ENCODE assay signal across 8 cellular contexts in genomic region chr17:59853168-59853918, GRCh38. TPM values are rescaled to one million over a fixed set of nuclear protein-coding genes. Genes with fewer than 3 reads are reported as not detected.
DNase-seq lines count a peak whose midpoint lies in the region; ATAC-seq, FAIRE-seq and TF ChIP-seq lines count a peak whose summit lies in the region.

No MANE protein-coding gene starts in this region.

- no peak overlapping the region for H3K4me3 ChIP-seq in MG63
- no peak overlapping the region for H3K4me3 ChIP-seq in H1 (ENCODE audit: extremely low read depth in 1 of 4, insufficient read depth in 2 of 4, low read depth in 3 of 4, low read length in 4 of 4)
- H3K4me3 ChIP-seq in testis = no peak overlapping the region

- H2BK12ac ChIP-seq in H1 (ENCODE audit: low read depth, low read length) = no peak overlapping the region; the same call in 1 of the 2 replicates

- TF ChIP-seq RAD21 in H1 (IDR thresholded peaks at IDR 0.05 in 1 of 2, conservative IDR thresholded peaks at IDR 0.05 in 1 of 2; ENCODE audit: low read depth in 2 of 2, low read length in 2 of 2) = peak; percentile 45 to 62

- TF ChIP-seq CTCF in H1 (IDR thresholded peaks at IDR 0.05; ENCODE audit: control extremely low read depth in 1 of 3, insufficient read depth in 1 of 3, low read depth in 1 of 3, low read length in 3 of 3) (peak; percentile 60 to 75 (median 65)), nephron (IDR thresholded peaks at IDR 0.05; ENCODE audit: unreplicated experiment in 3 of 3) (peak in 2 of 3 experiments; percentile 22 to 42), testis (IDR thresholded peaks at IDR 0.05) (no peak)

- no peaks in the 10 kb centered on the region for H3K9me3 Mint-ChIP-seq in nephron

- peaks cover under 1% of the 10 kb centered on the region; the same call in 1 of the 2 replicates for H3K36me3 ChIP-seq in MG63
- H3K36me3 ChIP-seq in H1 (ENCODE audit: control insufficient read depth in 2 of 4, insufficient read depth in 4 of 4, low read length in 3 of 4) = no peaks in the 10 kb centered on the region
- H3K36me3 ChIP-seq in testis (ENCODE audit: low read depth, missing control alignments) = no peaks in the 10 kb centered on the region

- POLR2A ChIA-PET in H1 (lab: Charles Lee; ENCODE audit: partially characterized antibody) = interaction anchor here (0.6 to 1.3 kb wide), 2 partner anchors 23 to 38 kb away, joined by 3 read pairs; no protein-coding TSS in a partner anchor

- no peak overlapping the region for H2AK5ac ChIP-seq in H1 (ENCODE audit: low read depth, low read length)

- no peaks in the 10 kb centered on the region for H3K79me2 ChIP-seq in H1 (ENCODE audit: control insufficient read depth in 1 of 2, insufficient read depth in 2 of 2, low read length in 2 of 2)

- H3K9me3 ChIP-seq in MG63 (no peaks in the 10 kb centered on the region), H1 (ENCODE audit: insufficient read depth in 2 of 2, low read depth in 1 of 2, low read length in 1 of 2) (no peaks in the 10 kb centered on the region), testis (no peaks in the 10 kb centered on the region)

- no peak overlapping the region for H4K8ac ChIP-seq in H1 (ENCODE audit: extremely low read depth, insufficient read depth, low read length)

- H2BK20ac ChIP-seq in H1 (ENCODE audit: low read length) = no peak overlapping the region

- CTCF ChIA-PET in H1 (lab: Charles Lee; ENCODE audit: partially characterized antibody) = interaction anchor here (0.8 to 2.0 kb wide), 14 partner anchors 10 to 108 kb away, joined by 3 to 10 read pairs (median 3); no protein-coding TSS in a partner anchor

- H3K27me3 ChIP-seq in MG63 (no peaks in the 10 kb centered on the region), H1 (replicated peaks in 1 of 4; ENCODE audit: control insufficient read depth in 3 of 4, extremely low read depth in 1 of 4, insufficient read depth in 3 of 4, low read length in 3 of 4) (no peaks in the 10 kb centered on the region), testis (no peaks in the 10 kb centered on the region)

- no peaks in the 10 kb centered on the region for H3K36me3 Mint-ChIP-seq in nephron (ENCODE audit: low read depth)

- FAIRE-seq in H1 (lab: Jason Lieb, UNC) = no peak

- TF ChIP-seq POLR2A in H1 (IDR thresholded peaks at IDR 0.05; ENCODE audit: control extremely low read depth in 1 of 2, low read depth in 2 of 2, low read length in 2 of 2) = no peak
- TF ChIP-seq POLR2A in testis (IDR thresholded peaks at IDR 0.05) = no peak

- H3K27ac ChIP-seq in H1 (ENCODE audit: low read depth, low read length) (peak overlapping the region; percentile 0; the same call in 1 of the 2 replicates), testis (peak overlapping the region in 1 of 2 donors; percentile 38)

- no peak overlapping the region for H3K4ac ChIP-seq in H1 (replicated peaks; ENCODE audit: insufficient read length, low read depth, low read length)

- H3K4me1 Mint-ChIP-seq in nephron = peaks cover 46% of the 10 kb centered on the region

- no peak overlapping the region for H3K23ac ChIP-seq in H1 (ENCODE audit: insufficient read length)

- DNase-seq in MG63 (peak; percentile 91), H1 (ENCODE audit: low read depth in 1 of 2, low spot score in 2 of 2) (no peak), SK-N-DZ (ENCODE audit: low spot score) (no peak), testis (no peak), Kasumi-1 (lab: John Stamatoyannopoulos, UW) (no peak)
- peak; percentile 49 for DNase-seq in activated CD4-positive, alpha-beta T cell treated with anti-CD3 and anti-CD28 coated beads for 1 hour

- ATAC-seq in GM18861 (IDR thresholded peaks at IDR 0.05; ENCODE audit: unreplicated experiment) = peak; percentile 35

- no peaks in the 10 kb centered on the region for H4K20me1 ChIP-seq in H1 (replicated peaks in 1 of 2; ENCODE audit: control insufficient read depth in 1 of 2, insufficient read depth in 2 of 2, low read length in 2 of 2)

- peaks cover 0 to 7% (median 3%) of the 10 kb centered on the region in 4 experiments; a peak in 4 of 7 replicates for H3K4me1 ChIP-seq in H1 (replicated peaks in 1 of 4; ENCODE audit: control insufficient read depth in 3 of 4, insufficient read depth in 4 of 4, low read length in 3 of 4)
- peaks cover 26% of the 10 kb centered on the region for H3K4me1 ChIP-seq in testis

- H2AFZ ChIP-seq in H1 (ENCODE audit: low read length) = 0 out of 2 replicates have a peak overlapping the region, but pooled peaks have one; percentile 64

- no peak overlapping the region for H2BK15ac ChIP-seq in H1 (ENCODE audit: low read length)

- H3K27ac Mint-ChIP-seq in nephron = peak overlapping the region; percentile 90 to 97 (median 94)

- H3K18ac ChIP-seq in H1 (ENCODE audit: extremely low read depth, low read length) = no peak overlapping the region

- H3K56ac ChIP-seq in H1 (replicated peaks; ENCODE audit: insufficient read length, low read depth, low read length) = no peak overlapping the region

- H3K79me1 ChIP-seq in H1 (ENCODE audit: low read depth, low read length) = no peaks in the 10 kb centered on the region

- no peaks in the 10 kb centered on the region for H3K27me3 Mint-ChIP-seq in nephron (ENCODE audit: low read depth)

- 79% methylated on average over 14 of the region's 14 CpGs; no CpG with 5 or more reads in 1 of the 2 experiments for WGBS in H1 (ENCODE audit: extremely low coverage in 1 of 2, insufficient coverage in 1 of 2, insufficient read length in 1 of 2, insufficient replicate concordance in 2 of 2, low coverage in 1 of 2, low lambda C conversion rate in 2 of 2, missing lambda C conversion rate in 1 of 2), 2 experiments
- WGBS in testis, 2 donors = 61 to 73% methylated on average over 14 of the region's 14 CpGs

- intact Hi-C loops in testis (cut with DNase I; ENCODE audit: low total_unique reads) = no loop called here

- H4K5ac ChIP-seq in H1 (ENCODE audit: insufficient read length, low read depth, low read length) = no peak overlapping the region

- no peak for TF ChIP-seq EP300 in H1 (IDR thresholded peaks at IDR 0.05; ENCODE audit: borderline replicate concordance in 1 of 2, low read depth in 2 of 2, low read length in 2 of 2)

- no peaks in the 10 kb centered on the region for H3K23me2 ChIP-seq in H1 (ENCODE audit: low read depth, low read length)

- peak overlapping the region; percentile 35; the same call in 1 of the 2 replicates for H2BK5ac ChIP-seq in H1 (ENCODE audit: low read depth, low read length)

- no peak overlapping the region for H2BK120ac ChIP-seq in H1 (replicated peaks; ENCODE audit: low read depth, low read length)

- H4K91ac ChIP-seq in H1 (replicated peaks; ENCODE audit: insufficient read length, low read length) = no peak overlapping the region

- no peak overlapping the region for H3K14ac ChIP-seq in H1 (ENCODE audit: insufficient read length)

- H3K4me3 Mint-ChIP-seq in nephron = no peak overlapping the region

- no peak overlapping the region for H3K4me2 ChIP-seq in H1 (ENCODE audit: insufficient read depth in 1 of 2, low read depth in 2 of 2, low read length in 2 of 2)

- no peak overlapping the region for H3K9ac ChIP-seq in H1 (replicated peaks in 1 of 4; ENCODE audit: extremely low read depth in 1 of 4, low read depth in 3 of 4, low read length in 3 of 4)

TF ChIP-seq in H1, 55 proteins besides CTCF, POLR2A, EP300 and RAD21 (continues in another document):
- no peak for TF ChIP-seq RNF2 (IDR thresholded peaks at IDR 0.05; ENCODE audit: borderline replicate concordance, low read depth, low read length, missing control alignments, poor library complexity, severe bottlenecking)
- no peak for TF ChIP-seq CBX8 (IDR thresholded peaks at IDR 0.05; ENCODE audit: borderline replicate concordance, low read depth, low read length)
- no peak for TF ChIP-seq POU5F1 (IDR thresholded peaks at IDR 0.05; ENCODE audit: low read depth, low read length)

RNA-seq across cellular contexts. Expression of gene TUBD1, which starts 39.4 kb away (rescaled TPM):
- total RNA-seq in MG63 (2014; rRNA removed; shearing (Covaris generic); ENCODE audit: low replicate concordance) = 12.9 and 13.6 TPM in 2 replicates
- 16.1 and 17.5 TPM in 2 replicates for total RNA-seq in H1 (2021; fragmentation: NEBNext Ultra II Directional; extraction: Animal tissue kit (Norgen Biotek cat#: 25700))
- polyA plus RNA-seq in H1 (2011; rRNA removed) = 5.7 and 9.1 TPM in 2 replicates
- 7.3 TPM for polyA plus RNA-seq in H1 (2011; cell fraction: cytosol; rRNA removed)
- polyA plus RNA-seq in H1 (2011; cell fraction: nucleus; rRNA removed) = 3.4 TPM
- 11.2 to 22.7 TPM (median 15.5 TPM) in 4 replicates for polyA plus RNA-seq in H1 (2012, experiment 1 of 2)
- polyA plus RNA-seq in H1 (2012, experiment 2 of 2) = 2.3 TPM
- 11.9 TPM for polyA plus RNA-seq in H1 (2013, experiment 1 of 2)
- 12.3 TPM for polyA plus RNA-seq in H1 (2013, experiment 2 of 2)
- 20.3 and 30.4 TPM in 2 replicates for polyA minus RNA-seq in H1 (2011; rRNA and poly(A)+ RNA removed)
- 11.9 TPM for polyA minus RNA-seq in H1 (2011; cell fraction: cytosol; rRNA and poly(A)+ RNA removed)
- polyA minus RNA-seq in H1 (2011; cell fraction: nucleus; rRNA and poly(A)+ RNA removed) = 16.1 TPM
- polyA plus RNA-seq in SK-N-DZ (2014; cell fraction: cytosol; rRNA removed) = 14.4 and 15.0 TPM in 2 replicates
- 4.5 and 5.9 TPM in 2 replicates for polyA plus RNA-seq in SK-N-DZ (2014; cell fraction: nucleus; rRNA removed)
- total RNA-seq in testis = 10 to 100 TPM; 12.9 to 13.9 TPM
- 7.8 TPM for polyA plus RNA-seq in testis (ENCODE audit: insufficient read depth, low read depth, low replicate concordance)

RNA-seq across cellular contexts. Expression of gene RPS6KB1, which starts 39.6 kb away (rescaled TPM):
- 10.0 and 10.7 TPM in 2 replicates for total RNA-seq in MG63 (2014; rRNA removed; shearing (Covaris generic); ENCODE audit: low replicate concordance)
- total RNA-seq in H1 (2021; fragmentation: NEBNext Ultra II Directional; extraction: Animal tissue kit (Norgen Biotek cat#: 25700)) = 25.5 and 28.4 TPM in 2 replicates
- polyA plus RNA-seq in H1 (2011; rRNA removed) (2.1 and 3.4 TPM in 2 replicates), testis (ENCODE audit: insufficient read depth, low read depth, low replicate concordance) (13.3 TPM)
- polyA plus RNA-seq in H1 (2011; cell fraction: cytosol; rRNA removed) = 4.1 TPM
- polyA plus RNA-seq in H1 (2011; cell fraction: nucleus; rRNA removed) = 2.9 TPM
- polyA plus RNA-seq in H1 (2012, experiment 1 of 2) = 9.2 to 19.7 TPM (median 12.8 TPM) in 4 replicates
- 0.62 TPM for polyA plus RNA-seq in H1 (2012, experiment 2 of 2)
- 8.7 TPM for polyA plus RNA-seq in H1 (2013, experiment 1 of 2)
- polyA plus RNA-seq in H1 (2013, experiment 2 of 2) = 8.7 TPM
- polyA minus RNA-seq in H1 (2011; rRNA and poly(A)+ RNA removed) = 9.3 and 10.5 TPM in 2 replicates
- polyA minus RNA-seq in H1 (2011; cell fraction: cytosol; rRNA and poly(A)+ RNA removed) = 10.7 TPM
- 16.8 TPM for polyA minus RNA-seq in H1 (2011; cell fraction: nucleus; rRNA and poly(A)+ RNA removed)
- polyA plus RNA-seq in SK-N-DZ (2014; cell fraction: cytosol; rRNA removed) = 17.2 and 32.1 TPM in 2 replicates
- 24.0 and 24.8 TPM in 2 replicates for polyA plus RNA-seq in SK-N-DZ (2014; cell fraction: nucleus; rRNA removed)
- 10 to 100 TPM; 44.5 to 46.1 TPM for total RNA-seq in testis

Comparison
In these comparisons a context has a peak if more than half of its experiments do, and no peak if none do; other contexts are left out.
1. DNase-seq: peak in MG63 (single experiment) and activated CD4-positive, alpha-beta T cell treated with anti-CD3 and anti-CD28 coated beads for 1 hour (single experiment); none in H1 (0 of 2), SK-N-DZ (single experiment), testis (single experiment) and Kasumi-1 (0 of 2).
2. CTCF ChIP-seq: peak in H1 (3 of 3) and nephron (2 of 3); none in testis (0 of 3).